8 cellular contexts compared by ENCODE assay signal in the genomic region with DNA sequence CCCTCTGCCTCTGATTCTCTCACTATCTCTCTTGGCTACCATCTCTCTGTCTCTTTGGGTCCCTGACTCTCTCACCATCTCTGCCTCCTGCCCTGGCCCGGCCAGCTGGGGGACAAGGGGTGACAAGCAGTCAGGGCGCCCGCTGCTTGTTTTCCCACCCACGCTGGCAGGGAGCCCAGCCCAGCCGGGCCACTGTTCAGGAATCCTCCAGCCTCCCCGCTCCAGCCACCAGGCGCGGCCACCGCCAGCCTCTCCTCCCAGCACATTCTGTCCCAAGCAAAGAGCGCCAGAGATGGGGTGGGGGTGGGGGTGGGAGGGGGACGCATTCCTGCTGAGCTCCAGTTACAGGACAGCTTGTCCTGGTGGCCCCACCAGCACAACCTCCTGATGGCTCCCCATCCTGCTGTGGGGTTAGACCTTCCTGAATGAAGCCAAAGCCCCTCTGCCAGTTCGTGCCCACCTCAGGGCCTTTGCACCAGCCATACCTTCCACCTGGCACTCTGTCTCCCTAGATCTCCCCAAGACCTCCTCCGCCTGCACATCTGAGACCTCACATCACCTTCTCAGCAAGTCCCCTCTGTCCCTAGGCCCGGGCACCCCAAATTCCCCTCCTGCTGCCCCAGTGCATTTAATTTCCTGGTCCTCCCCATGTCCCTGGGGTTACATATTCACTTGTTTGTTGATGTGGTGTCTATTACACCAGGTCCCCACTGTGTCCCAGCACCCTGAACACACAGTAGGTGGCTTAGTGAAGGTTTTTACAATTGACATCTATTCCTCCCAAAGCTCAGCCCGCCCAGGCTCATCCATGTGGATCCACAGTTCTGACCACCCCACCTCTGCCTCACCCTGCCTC. TPM values are rescaled to one million over a fixed set of nuclear protein-coding genes. Genes with fewer than 3 reads are reported as not detected.
DNase-seq lines count a peak whose midpoint lies in the region; ATAC-seq and TF ChIP-seq lines count a peak whose summit lies in the region.

No MANE protein-coding gene starts in this region.

- H3K36me3 Mint-ChIP-seq in activated naive CD8-positive, alpha-beta T cell, result peaks cover 3% of the 10 kb centered on the region

- TF ChIP-seq CTCF in GM13976 (IDR thresholded peaks at IDR 0.05; ENCODE audit: borderline replicate concordance, control extremely low read depth, extremely low read depth, insufficient read depth, missing control alignments), result no peak

- in situ Hi-C loops in GM13976 (cut with MboI; ENCODE audit: low sequenced_read_pairs, unreplicated experiment), result no loop called here

- H3K9me3 Mint-ChIP-seq in activated naive CD8-positive, alpha-beta T cell (ENCODE audit: low read depth), result no peaks in the 10 kb centered on the region

- H3K27ac ChIP-seq in skeletal muscle tissue (ENCODE audit: low read depth, low read length), result peak overlapping the region; percentile 87

- H3K4me3 Mint-ChIP-seq in activated naive CD8-positive, alpha-beta T cell, result peak overlapping the region; percentile 40

- peak; percentile 29 for DNase-seq in GM13976 (ENCODE audit: low spot score)
- DNase-seq in hepatic stellate cell (ENCODE audit: low spot score), result peak; percentile 86
- DNase-seq in GOT3 (lab: John Stamatoyannopoulos, UW), result no peak
- no peak for DNase-seq in SKM-1 treated with dmso at 0.1 percent for 144 hours (lab: John Stamatoyannopoulos, UW; ENCODE audit: unreplicated experiment)
- DNase-seq in retina, result no peak

- H3K4me3 ChIP-seq in skeletal muscle tissue (ENCODE audit: low read length in 3 of 3), result peak overlapping the region in 2 of 3 donors; percentile 38 to 52

- ATAC-seq in GM18868 (IDR thresholded peaks at IDR 0.05; ENCODE audit: unreplicated experiment), result no peak

- H3K27ac Mint-ChIP-seq in activated naive CD8-positive, alpha-beta T cell, result peak overlapping the region; percentile 94

- H3K4me1 Mint-ChIP-seq in activated naive CD8-positive, alpha-beta T cell (ENCODE audit: low read depth), result peaks cover 70% of the 10 kb centered on the region

- H3K36me3 ChIP-seq in skeletal muscle tissue (ENCODE audit: control insufficient read depth in 3 of 3, insufficient read depth in 3 of 3, low read length in 3 of 3), result peaks cover 2 to 3% (median 2%) of the 10 kb centered on the region in 3 donors

- no peaks in the 10 kb centered on the region for H3K27me3 Mint-ChIP-seq in activated naive CD8-positive, alpha-beta T cell

- peak overlapping the region; percentile 48 to 88 (median 74) for H3K9ac ChIP-seq in skeletal muscle tissue (ENCODE audit: low read depth in 1 of 3, low read length in 3 of 3)

- no peaks in the 10 kb centered on the region for H3K9me3 ChIP-seq in skeletal muscle tissue (ENCODE audit: control insufficient read depth in 3 of 3, low read length in 3 of 3)

- no peaks in the 10 kb centered on the region for H3K27me3 ChIP-seq in skeletal muscle tissue (ENCODE audit: control insufficient read depth in 3 of 3, insufficient read depth in 3 of 3, low read length in 3 of 3)

- H3K4me1 ChIP-seq in skeletal muscle tissue (ENCODE audit: control insufficient read depth in 3 of 3, insufficient read depth in 3 of 3, low read length in 3 of 3), result peaks cover 54 to 74% (median 68%) of the 10 kb centered on the region in 3 donors

RNA-seq across cellular contexts. Expression of a gene that starts 12.5 kb away (rescaled TPM):
- 5.7 TPM for total RNA-seq in skeletal muscle tissue

RNA-seq across cellular contexts. Expression of a gene that starts 53.5 kb away (rescaled TPM):
- total RNA-seq in skeletal muscle tissue, result 0.52 TPM

Comparison
In these comparisons a context has a peak if more than half of its experiments do, and no peak if none do; other contexts are left out.
1. DNase-seq: peak in GM13976 (single experiment) and hepatic stellate cell (single experiment); none in GOT3 (single experiment), SKM-1 treated with dmso at 0.1 percent for 144 hours (single experiment) and retina (single experiment).